ENCODE assay signal across 22 cellular contexts in the genomic region with DNA sequence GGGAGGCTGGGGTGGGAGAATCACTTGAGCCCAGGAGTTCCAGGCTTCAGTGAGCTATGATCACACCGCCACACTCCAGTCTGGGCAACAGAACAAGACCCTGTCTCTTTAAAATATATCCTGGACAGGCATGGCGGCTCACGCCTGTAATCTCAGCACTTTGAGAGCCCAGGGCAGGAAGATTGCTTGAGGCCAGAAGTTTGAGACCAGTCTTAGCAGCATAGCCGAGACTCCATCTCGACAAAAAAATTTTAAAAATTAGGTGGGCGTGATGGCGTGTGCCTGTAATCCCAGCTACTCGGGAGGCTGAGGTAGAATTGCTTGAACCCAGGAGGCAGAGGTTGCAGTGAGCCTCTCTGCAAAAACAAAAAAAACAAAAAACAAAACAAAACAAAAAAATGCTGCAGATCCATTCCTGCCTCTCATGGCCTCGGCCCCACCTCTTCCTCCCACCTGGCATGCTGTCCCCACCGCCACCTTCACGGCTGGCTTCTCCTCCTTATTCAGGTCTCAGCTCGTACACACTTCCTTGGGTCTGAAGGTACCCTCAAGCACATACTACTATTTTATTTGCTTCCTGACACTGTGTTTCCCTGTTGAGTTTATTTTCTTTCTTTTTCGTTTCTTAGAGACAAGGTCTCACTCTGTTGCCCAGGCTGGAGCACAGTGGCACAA. TPM values are rescaled to one million over a fixed set of nuclear protein-coding genes. Genes with fewer than 3 reads are reported as not detected.
A peak's percentile ranks its signal among the peaks of the same experiment; 100 is the strongest.
DNase-seq lines count a peak whose midpoint lies in the region; ATAC-seq and TF ChIP-seq lines count a peak whose summit lies in the region.
"Had no signal": no experiment of that assay in that cellular context is flagged by ENCODE, and none has a peak within 500 bp of the region (broad histone marks: within the 10 kb centered on the region; RNA-seq: fewer than 3 reads in every experiment).

No MANE protein-coding gene starts in this region.

- no peak for TF ChIP-seq CTCF in OCI-LY1 (IDR thresholded peaks at IDR 0.05; ENCODE audit: low read length)
- TF ChIP-seq CTCF in spleen (IDR thresholded peaks at IDR 0.05 in 8 of 11, conservative IDR thresholded peaks at IDR 0.05 in 3 of 11) = no peak

- H3K9ac ChIP-seq in OCI-LY1 (ENCODE audit: low read length) = no peak overlapping the region; the same call in 1 of the 2 replicates
- H3K9ac ChIP-seq: KMS-11 had no signal

- in situ Hi-C loops in ACHN (cut with HindIII; ENCODE audit: low pct_ligation_motif_present, low pct_unique_long_range_greater_than_20kb, low sequenced_read_pairs) = no loop called here

- H4K20me1 ChIP-seq in OCI-LY1 (ENCODE audit: insufficient read depth, low read length) = no peaks in the 10 kb centered on the region

- no peaks in the 10 kb centered on the region for H3K9me2 ChIP-seq in OCI-LY1 (ENCODE audit: low read depth, low read length)

- H3K36me3 ChIP-seq in OCI-LY1 (ENCODE audit: insufficient read depth, low read length) (peaks cover 8% of the 10 kb centered on the region), spleen (peaks cover 0 to 51% (median 8%) of the 10 kb centered on the region in 6 donors)
- peaks cover 12% of the 10 kb centered on the region for H3K36me3 ChIP-seq in effector memory CD4-positive, alpha-beta T cell (ENCODE audit: control insufficient read depth, insufficient read depth, low read length)

- no peak for DNase-seq in activated CD8-positive, alpha-beta memory T cell treated with anti-CD3 and anti-CD28 coated beads, Interleukin-2, amount 10 ng/mL, durations not matched to agents 7 days and 5 days
- no peak for DNase-seq in activated CD8-positive, alpha-beta memory T cell treated with anti-CD3 and anti-CD28 coated beads for 24 hours
- DNase-seq in effector memory CD4-positive, alpha-beta T cell = no peak
- DNase-seq in spleen (no peak), ACHN (no peak), NCI-H2171 treated with DMSO at 0.1 percent for 48 hours (lab: John Stamatoyannopoulos, UW) (no peak), foreskin melanocyte (no peak)
- DNase-seq: Caco-2; central memory CD4-positive, alpha-beta T cell; foreskin fibroblast; GDM1; mesendoderm; NCI-H1417; NCI-H2227 treated with DMSO at 0.1 percent for 48 hours; SHP77 had no signal

- no peak overlapping the region; the same call in 1 of the 2 replicates for H3K4me2 ChIP-seq in OCI-LY1 (ENCODE audit: low read length)
- H3K4me2 ChIP-seq: KMS-11 had no signal

- no peaks in the 10 kb centered on the region; the same call in 1 of the 2 replicates for H3F3A ChIP-seq in OCI-LY1 (ENCODE audit: insufficient read depth, low read length)

- H3K4me3 ChIP-seq in OCI-LY1 (ENCODE audit: low read depth, low read length, poor library complexity, severe bottlenecking) (no peak overlapping the region), spleen (no peak overlapping the region)
- no peak overlapping the region for H3K4me3 ChIP-seq in effector memory CD4-positive, alpha-beta T cell (ENCODE audit: insufficient read depth, low read depth, low read length, poor library complexity, severe bottlenecking)

- H3K9me3 ChIP-seq in OCI-LY1 (ENCODE audit: low read length) = 0 out of 2 replicates have a peak, but pooled peaks cover 7% of the 10 kb centered on the region
- H3K9me3 ChIP-seq in effector memory CD4-positive, alpha-beta T cell (ENCODE audit: control insufficient read depth, low read length) = no peaks in the 10 kb centered on the region
- H3K9me3 ChIP-seq in spleen = peaks cover 0 to 10% (median 7%) of the 10 kb centered on the region in 8 donors
- H3K9me3 ChIP-seq: Caco-2 had no signal

- peaks cover 2% of the 10 kb centered on the region for H3K9me3 Mint-ChIP-seq in activated CD8-positive, alpha-beta memory T cell treated with anti-CD3 and anti-CD28 coated beads, Interleukin-2, amount 10 ng/mL, durations not matched to agents 7 days and 5 days (ENCODE audit: low read depth)

- peaks cover 22% of the 10 kb centered on the region for H3K36me3 Mint-ChIP-seq in activated CD8-positive, alpha-beta memory T cell treated with anti-CD3 and anti-CD28 coated beads, Interleukin-2, amount 10 ng/mL, durations not matched to agents 7 days and 5 days

- TF ChIP-seq POLR2A in spleen (IDR thresholded peaks at IDR 0.05) = no peak

- ATAC-seq in activated CD8-positive, alpha-beta memory T cell treated with anti-CD3 and anti-CD28 coated beads, Interleukin-2, amount 10 ng/mL, durations not matched to agents 7 days and 5 days = no peak

- intact Hi-C loops in spleen (cut with DNase I; ENCODE audit: low total_unique reads) = no loop called here

- peaks cover 47% of the 10 kb centered on the region for H3K4me1 ChIP-seq in OCI-LY1 (ENCODE audit: insufficient read depth, low read length, severe bottlenecking)
- H3K4me1 ChIP-seq in effector memory CD4-positive, alpha-beta T cell (ENCODE audit: control insufficient read depth, insufficient read depth, low read length, poor library complexity, severe bottlenecking) = peaks cover 44% of the 10 kb centered on the region
- peaks cover 35 to 62% (median 56%) of the 10 kb centered on the region in 6 donors for H3K4me1 ChIP-seq in spleen
- H3K4me1 ChIP-seq: Caco-2 had no signal

- H3K27ac ChIP-seq in OCI-LY1 (ENCODE audit: low read depth, low read length, poor library complexity, severe bottlenecking) (peak overlapping the region; percentile 29), spleen (peak overlapping the region in 7 of 8 donors; percentile 54 to 99 (median 97))
- H3K27ac ChIP-seq in effector memory CD4-positive, alpha-beta T cell (ENCODE audit: insufficient read depth, low read length, poor library complexity, severe bottlenecking) = peak overlapping the region; percentile 72
- H3K27ac ChIP-seq: HL-60, KMS-11 had no signal

- H3K4me3 Mint-ChIP-seq in activated CD8-positive, alpha-beta memory T cell treated with anti-CD3 and anti-CD28 coated beads, Interleukin-2, amount 10 ng/mL, durations not matched to agents 7 days and 5 days = no peak overlapping the region

- no peak overlapping the region for H2AFZ ChIP-seq in OCI-LY1 (ENCODE audit: low read length)

- CTCF ChIA-PET in activated CD8-positive, alpha-beta memory T cell treated with anti-CD3 and anti-CD28 coated beads, Interleukin-2, amount 10 ng/mL, durations not matched to agents 7 days and 5 days (lab: Charles Lee) = no interaction called here

- 75 to 84% (median 77%) methylated on average over 13 of the region's 13 CpGs for WGBS in spleen, 5 donors

- no peaks in the 10 kb centered on the region for H3K79me2 ChIP-seq in OCI-LY1 (ENCODE audit: insufficient read depth, low read length)

- no peaks in the 10 kb centered on the region for H3K27me3 Mint-ChIP-seq in activated CD8-positive, alpha-beta memory T cell treated with anti-CD3 and anti-CD28 coated beads, Interleukin-2, amount 10 ng/mL, durations not matched to agents 7 days and 5 days

- peak overlapping the region; percentile 12 for H3K27ac Mint-ChIP-seq in activated CD8-positive, alpha-beta memory T cell treated with anti-CD3 and anti-CD28 coated beads, Interleukin-2, amount 10 ng/mL, durations not matched to agents 7 days and 5 days

- H3K27me3 ChIP-seq in OCI-LY1 (ENCODE audit: insufficient read depth, low read length) (no peaks in the 10 kb centered on the region), spleen (replicated peaks in 1 of 7) (no peaks in the 10 kb centered on the region)
- no peaks in the 10 kb centered on the region for H3K27me3 ChIP-seq in effector memory CD4-positive, alpha-beta T cell (replicated peaks; ENCODE audit: control insufficient read depth, insufficient read depth, low read length, poor library complexity, severe bottlenecking)

- H3K4me1 Mint-ChIP-seq in activated CD8-positive, alpha-beta memory T cell treated with anti-CD3 and anti-CD28 coated beads, Interleukin-2, amount 10 ng/mL, durations not matched to agents 7 days and 5 days = peaks cover 39% of the 10 kb centered on the region

RNA-seq across cellular contexts. Expression of a gene that starts 5.3 kb away (rescaled TPM):
- total RNA-seq in activated CD8-positive, alpha-beta memory T cell treated with anti-CD3 and anti-CD28 coated beads, Interleukin-2, amount 10 ng/mL, durations not matched to agents 7 days and 5 days = 10 to 100 TPM; 16.0 to 17.8 TPM
- total RNA-seq in spleen = 10 to 100 TPM in 5 of 7 donors, 1 to 10 TPM in 2; 9.2 to 22.4 (median 17.9) TPM
- polyA plus RNA-seq in spleen = 1 to 10 TPM; 2.2 to 8.0 (median 4.2) TPM

RNA-seq across cellular contexts. Expression of a gene that starts 27.1 kb away (rescaled TPM):
- not detected for total RNA-seq in activated CD8-positive, alpha-beta memory T cell treated with anti-CD3 and anti-CD28 coated beads, Interleukin-2, amount 10 ng/mL, durations not matched to agents 7 days and 5 days
- total RNA-seq in spleen = not detected
- polyA plus RNA-seq in spleen = under 1 TPM in 1 of 3 donors, not detected in 2; 0.35 TPM
- total RNA-seq: A673; activated CD8-positive, alpha-beta memory T cell treated with anti-CD3 and anti-CD28 coated beads for 36 hours; Caco-2; omental fat pad; skeletal muscle tissue had no signal

RNA-seq across cellular contexts. Expression of a gene that starts 30.7 kb away (rescaled TPM):
- total RNA-seq in activated CD8-positive, alpha-beta memory T cell treated with anti-CD3 and anti-CD28 coated beads, Interleukin-2, amount 10 ng/mL, durations not matched to agents 7 days and 5 days = 10 to 100 TPM; 29.7 to 60.3 TPM
- 10 to 100 TPM; 15.7 to 28.7 (median 20.8) TPM for total RNA-seq in spleen
- polyA plus RNA-seq in spleen = 10 to 100 TPM; 12.8 to 14.4 (median 13.4) TPM

RNA-seq across cellular contexts. Expression of a gene that starts 48.5 kb away (rescaled TPM):
- total RNA-seq in activated CD8-positive, alpha-beta memory T cell treated with anti-CD3 and anti-CD28 coated beads, Interleukin-2, amount 10 ng/mL, durations not matched to agents 7 days and 5 days = 10 to 100 TPM; 82.5 to 94.3 TPM
- total RNA-seq in spleen = 10 to 100 TPM; 27.7 to 58.6 (median 43.2) TPM
- polyA plus RNA-seq in spleen = 10 to 100 TPM; 44.7 to 84.9 (median 79.0) TPM

Comparison
In these comparisons a context has a peak if more than half of its experiments do, and no peak if none do; other contexts are left out.
1. H3K27ac ChIP-seq: peak in every context shown above with its lines; median percentile 97 in spleen; 72 in effector memory CD4-positive, alpha-beta T cell; 29 in OCI-LY1.